ENCODE assay signal across 22 cellular contexts in genomic region chr12:22190969-22191368, GRCh38.
"Had no signal": no experiment of that assay in that cellular context is flagged by ENCODE, and none has a peak within 500 bp of the region (broad histone marks: within the 10 kb centered on the region; RNA-seq: fewer than 3 reads in every experiment).

No MANE protein-coding gene starts in this region.

- H3K9me3 ChIP-seq: colonic mucosa, gastroesophageal sphincter, heart right ventricle, pancreas, right lobe of liver, thoracic aorta, tibial nerve, upper lobe of left lung had no signal

- H3K27ac ChIP-seq: colonic mucosa, epithelial cell of prostate, gastroesophageal sphincter, heart right ventricle, pancreas, right lobe of liver, thoracic aorta, tibial nerve, upper lobe of left lung had no signal

- H3K4me1 ChIP-seq: colonic mucosa, gastroesophageal sphincter, heart right ventricle, pancreas, right lobe of liver, tibial nerve, upper lobe of left lung had no signal

- H3K36me3 ChIP-seq: colonic mucosa, gastroesophageal sphincter, heart right ventricle, pancreas, right lobe of liver, thoracic aorta, tibial nerve, upper lobe of left lung had no signal

- DNase-seq: colonic mucosa; effector CD8-positive, alpha-beta T cell; endodermal cell; foreskin fibroblast; heart right ventricle; hypothalamus; kidney; mammary epithelial cell; natural killer cell; pancreas; right lobe of liver; small intestine; stimulated activated CD4-positive, alpha-beta T cell treated with anti-CD3 and anti-CD28 coated beads, Interleukin-15, amount 100 ng/mL, for 24 hours; stimulated activated CD4-positive, alpha-beta T cell treated with anti-CD3 and anti-CD28 coated beads, Interleukin-2, amount 100 ng/mL, for 48 hours; stimulated activated naive B cell treated with anti-CD40 and anti-IgM and Interleukin-4, amounts not matched to agents 10 μg/mL and 1 μg/mL and 100 μg/mL, for 72 hours; upper lobe of left lung had no signal

- H3K4me3 ChIP-seq: colonic mucosa, gastroesophageal sphincter, heart right ventricle, pancreas, right lobe of liver, thoracic aorta, tibial nerve, upper lobe of left lung had no signal

- ATAC-seq: esophagus mucosa; gastroesophageal sphincter; heart right ventricle; left lobe of liver; natural killer cell; pancreas; right lobe of liver; stimulated activated naive B cell treated with anti-CD40 and anti-IgM and Interleukin-4, amounts not matched to agents 10 μg/mL and 1 μg/mL and 100 μg/mL, for 72 hours had no signal
